Comparison of ENCODE assay signal across 8 cellular contexts in the genomic region with DNA sequence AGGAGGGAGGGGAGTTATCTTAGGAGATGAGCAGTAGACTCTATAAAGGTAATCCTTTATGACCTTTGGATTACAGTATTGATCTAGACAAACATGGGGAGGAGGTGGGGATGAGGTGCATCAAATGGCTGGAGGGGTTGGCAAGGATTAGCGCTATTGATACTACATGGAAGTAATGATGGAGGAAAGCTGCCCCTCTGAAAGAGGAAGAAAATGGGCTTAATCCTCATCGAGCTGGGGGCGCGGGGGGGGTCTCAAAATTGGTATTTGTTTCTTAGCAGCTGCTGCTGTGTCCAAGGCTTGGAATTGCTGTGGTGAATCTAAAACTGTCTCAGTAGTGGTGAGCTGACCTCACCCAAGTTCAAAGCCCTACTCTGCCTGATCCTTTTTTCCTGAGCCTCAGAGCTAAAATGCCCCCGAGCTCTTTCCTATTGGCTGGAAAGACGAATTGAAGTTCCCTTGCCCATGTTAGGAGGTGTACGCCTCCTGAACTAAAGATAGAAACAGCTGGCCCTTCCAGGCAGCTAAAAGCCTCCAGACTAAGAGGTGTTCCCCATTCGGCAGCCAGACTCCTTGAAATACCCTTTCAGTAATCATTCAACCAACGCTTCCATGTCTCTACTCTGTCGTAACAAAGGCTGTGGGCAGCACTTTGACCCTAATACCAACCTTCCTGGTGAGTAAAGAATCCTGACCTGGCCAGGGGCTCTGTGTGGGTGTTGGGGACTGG. TPM values are rescaled to one million over a fixed set of nuclear protein-coding genes. Genes with fewer than 3 reads are reported as not detected.
DNase-seq lines count a peak whose midpoint lies in the region; ATAC-seq and TF ChIP-seq lines count a peak whose summit lies in the region.

A gene (plus strand): TSS at position 556 of the 730 bp plus-strand sequence. CDS start 57 bp downstream, at position 613.

- H3K4me1 Mint-ChIP-seq in activated T-cell treated with anti-CD3 and anti-CD28 coated beads, Interleukin-2, amount 50 U/mL, for 72 hours (ENCODE audit: low read depth), result peaks cover 17% of the 10 kb centered on the region
- peaks cover 23% of the 10 kb centered on the region for H3K4me1 Mint-ChIP-seq in activated CD8-positive, alpha-beta T cell treated with anti-CD3 and anti-CD28 coated beads for 36 hours (ENCODE audit: low read depth)

- H3K27me3 Mint-ChIP-seq in activated T-cell treated with anti-CD3 and anti-CD28 coated beads, Interleukin-2, amount 50 U/mL, for 72 hours (ENCODE audit: low read depth), result peaks cover 13% of the 10 kb centered on the region
- no peaks in the 10 kb centered on the region for H3K27me3 Mint-ChIP-seq in activated CD8-positive, alpha-beta T cell treated with anti-CD3 and anti-CD28 coated beads for 36 hours

- POLR2A ChIA-PET in activated CD8-positive, alpha-beta T cell treated with anti-CD3 and anti-CD28 coated beads for 36 hours (lab: Charles Lee), result interaction anchor here (0.6 to 1.5 kb wide), 2 partner anchors 8 to 9 kb away, joined by 3 to 5 read pairs; no protein-coding TSS in a partner anchor

- peaks cover 5% of the 10 kb centered on the region for H3K36me3 ChIP-seq in urinary bladder (ENCODE audit: insufficient read depth)

- DNase-seq in activated T-cell treated with anti-CD3 and anti-CD28 coated beads, Interleukin-2, amount 50 U/mL, for 72 hours, result no peak
- no peak for DNase-seq in activated T-cell treated with anti-CD3 and anti-CD28 coated beads, Interleukin-2, amount 50 U/mL, for 1 hour
- no peak for DNase-seq in activated CD8-positive, alpha-beta T cell treated with anti-CD3 and anti-CD28 coated beads for 36 hours
- DNase-seq in right cardiac atrium, result no peak
- DNase-seq in OCI-M2 (lab: John Stamatoyannopoulos, UW; ENCODE audit: unreplicated experiment), result no peak
- DNase-seq in NCI-H2081 treated with DMSO at 0.1 percent for 48 hours (lab: John Stamatoyannopoulos, UW), result no peak
- no peak for DNase-seq in activated CD8-positive, alpha-beta memory T cell treated with anti-CD3 and anti-CD28 coated beads for 24 hours

- H3K36me3 Mint-ChIP-seq in activated T-cell treated with anti-CD3 and anti-CD28 coated beads, Interleukin-2, amount 50 U/mL, for 72 hours (ENCODE audit: insufficient read depth in 2 of 2), result peaks cover 18 to 27% of the 10 kb centered on the region in 2 donors
- H3K36me3 Mint-ChIP-seq in activated CD8-positive, alpha-beta T cell treated with anti-CD3 and anti-CD28 coated beads for 36 hours (ENCODE audit: low read depth), result peaks cover 67% of the 10 kb centered on the region

- H3K4me1 ChIP-seq in right cardiac atrium (ENCODE audit: control insufficient read depth, insufficient read depth, low read length), result no peaks in the 10 kb centered on the region
- H3K4me1 ChIP-seq in urinary bladder (ENCODE audit: insufficient read depth), result no peaks in the 10 kb centered on the region

- H3K4me3 Mint-ChIP-seq in activated T-cell treated with anti-CD3 and anti-CD28 coated beads, Interleukin-2, amount 50 U/mL, for 72 hours, result peak within 1 kb of the TSS in 1 of 2 donors; percentile 52
- H3K4me3 Mint-ChIP-seq in activated CD8-positive, alpha-beta T cell treated with anti-CD3 and anti-CD28 coated beads for 36 hours, result no peak within 1 kb of the TSS

- no peak for ATAC-seq in activated T-cell treated with anti-CD3 and anti-CD28 coated beads, Interleukin-2, amount 50 U/mL, for 72 hours (replicated peaks in 1 of 2)
- ATAC-seq in activated CD8-positive, alpha-beta T cell treated with anti-CD3 and anti-CD28 coated beads for 36 hours, result no peak
- ATAC-seq in right cardiac atrium, result peak; percentile 75 to 84

- CTCF ChIA-PET in activated CD8-positive, alpha-beta T cell treated with anti-CD3 and anti-CD28 coated beads for 36 hours (lab: Charles Lee), result no interaction called here

- H3K9me3 Mint-ChIP-seq in activated T-cell treated with anti-CD3 and anti-CD28 coated beads, Interleukin-2, amount 50 U/mL, for 72 hours, result no peaks in the 10 kb centered on the region
- no peaks in the 10 kb centered on the region for H3K9me3 Mint-ChIP-seq in activated CD8-positive, alpha-beta T cell treated with anti-CD3 and anti-CD28 coated beads for 36 hours

- no peaks in the 10 kb centered on the region for H3K9me3 ChIP-seq in right cardiac atrium (ENCODE audit: control insufficient read depth, low read length)

- no peaks in the 10 kb centered on the region for H3K27me3 ChIP-seq in right cardiac atrium (ENCODE audit: control insufficient read depth, insufficient read depth)

- 54% methylated on average over 10 of the region's 10 CpGs for WGBS in right cardiac atrium
- WGBS in urinary bladder, result 36% methylated on average over 10 of the region's 10 CpGs

- no peak for TF ChIP-seq CTCF in activated CD8-positive, alpha-beta T cell treated with anti-CD3 and anti-CD28 coated beads for 36 hours (IDR thresholded peaks at IDR 0.05)

- H3K4me3 ChIP-seq in right cardiac atrium (ENCODE audit: low read length), result peak within 1 kb of the TSS; percentile 69
- no peak within 1 kb of the TSS for H3K4me3 ChIP-seq in urinary bladder (ENCODE audit: low read depth, low read length)

- H3K27ac Mint-ChIP-seq in activated T-cell treated with anti-CD3 and anti-CD28 coated beads, Interleukin-2, amount 50 U/mL, for 72 hours, result peak within 1 kb of the TSS; percentile 94
- H3K27ac Mint-ChIP-seq in activated CD8-positive, alpha-beta T cell treated with anti-CD3 and anti-CD28 coated beads for 36 hours, result peak within 1 kb of the TSS; percentile 75

- intact Hi-C loops in activated CD8-positive, alpha-beta T cell treated with anti-CD3 and anti-CD28 coated beads for 36 hours (cut with micrococcal nuclease), result no loop called here
- intact Hi-C loops in right cardiac atrium (cut with DNase I), result no loop called here

- H3K27ac ChIP-seq in right cardiac atrium (ENCODE audit: low read length), result peak within 1 kb of the TSS; percentile 88
- no peak within 1 kb of the TSS for H3K27ac ChIP-seq in urinary bladder (ENCODE audit: low read depth)

RNA-seq across cellular contexts. Expression of the gene that starts here (rescaled TPM):
- 1 to 10 TPM; 6.9 to 7.4 TPM for total RNA-seq in activated T-cell treated with anti-CD3 and anti-CD28 coated beads, Interleukin-2, amount 50 U/mL, for 72 hours
- 1 to 10 TPM; 5.3 to 6.7 TPM for total RNA-seq in activated CD8-positive, alpha-beta T cell treated with anti-CD3 and anti-CD28 coated beads for 36 hours
- total RNA-seq in right cardiac atrium (100 to 1,000 TPM; 113 to 174 (median 125) TPM), urinary bladder (19.6 TPM)
- polyA plus RNA-seq in right cardiac atrium (186 TPM), urinary bladder (11.1 TPM)

Comparison
In these comparisons a context has a peak if more than half of its experiments do, and no peak if none do; other contexts are left out.
1. RNA of the gene that starts here (polyA plus RNA-seq): 186 TPM in right cardiac atrium (single experiment); 11.1 TPM in urinary bladder (single experiment); every median in the first group is over 10 times any median in the second.
2. ATAC-seq: peak in right cardiac atrium (2 of 2); none in activated T-cell treated with anti-CD3 and anti-CD28 coated beads, Interleukin-2, amount 50 U/mL, for 72 hours (0 of 2) and activated CD8-positive, alpha-beta T cell treated with anti-CD3 and anti-CD28 coated beads for 36 hours (single experiment).